ENCODE assay signal across 1 cellular context in genomic region chr5:40871177-40871576, GRCh38.
TF ChIP-seq lines count a peak whose summit lies in the region.

No MANE protein-coding gene starts in this region.

TF ChIP-seq in HepG2, 621 proteins besides CTCF, POLR2A, EP300 and RAD21:
- TF ChIP-seq NFAT5 (CRISPR knock-in tag; IDR thresholded peaks at IDR 0.05), result no peak
- no peak for TF ChIP-seq DMAP1 (CRISPR knock-in tag; IDR thresholded peaks at IDR 0.05)
- no peak for TF ChIP-seq TFAP4 (IDR thresholded peaks at IDR 0.05; ENCODE audit: borderline replicate concordance, low read depth)
- TF ChIP-seq TRIM24 (CRISPR knock-in tag; IDR thresholded peaks at IDR 0.05), result no peak
- TF ChIP-seq U2AF1 (optimal IDR thresholded peaks at IDR 0.05; ENCODE audit: low read depth, low read length), result no peak
- no peak for TF ChIP-seq HNF4G (IDR thresholded peaks at IDR 0.05; ENCODE audit: borderline replicate concordance, low read depth, low read length)
- TF ChIP-seq HNF4G (CRISPR knock-in tag; IDR thresholded peaks at IDR 0.05; ENCODE audit: borderline replicate concordance, low read depth), result no peak
- TF ChIP-seq ZNF530 (CRISPR knock-in tag; IDR thresholded peaks at IDR 0.05; ENCODE audit: low read depth), result no peak
- TF ChIP-seq ZNF224 (CRISPR knock-in tag; IDR thresholded peaks at IDR 0.05), result no peak
- TF ChIP-seq STAT6 (CRISPR knock-in tag; IDR thresholded peaks at IDR 0.05; ENCODE audit: borderline replicate concordance), result no peak
- TF ChIP-seq KLF15 (CRISPR knock-in tag; IDR thresholded peaks at IDR 0.05; ENCODE audit: borderline replicate concordance), result no peak
TF ChIP-seq in HepG2: peak in this region for 0.
